ENCODE assay signal across 9 cellular contexts in the genomic region with DNA sequence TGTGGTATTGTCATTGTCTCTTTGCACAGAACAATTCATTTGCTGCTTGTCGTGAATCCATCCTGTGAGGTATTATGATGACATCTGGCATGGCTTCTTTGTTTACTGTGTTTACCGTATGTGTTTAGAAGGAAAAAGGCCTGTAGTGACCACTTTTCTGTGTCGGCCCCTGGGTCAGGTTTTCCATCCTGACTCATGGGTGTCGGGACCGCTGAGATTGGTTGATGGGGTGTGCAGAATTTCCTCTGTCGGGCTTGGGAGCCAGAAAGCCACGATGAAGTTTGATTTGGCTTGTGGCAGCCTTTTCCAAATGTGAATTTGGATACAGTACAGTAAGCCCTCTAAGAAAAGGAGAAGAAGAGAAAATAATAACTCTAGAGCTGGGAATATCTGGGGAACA.
A peak's percentile ranks its signal among the peaks of the same experiment; 100 is the strongest.
DNase-seq lines count a peak whose midpoint lies in the region; ATAC-seq and TF ChIP-seq lines count a peak whose summit lies in the region.
"Had no signal": no experiment of that assay in that cellular context is flagged by ENCODE, and none has a peak within 500 bp of the region (broad histone marks: within the 10 kb centered on the region; RNA-seq: fewer than 3 reads in every experiment).

No MANE protein-coding gene starts in this region.

- peak overlapping the region; percentile 5 for H3K27ac Mint-ChIP-seq in activated T-helper 1 cell treated with anti-CD3 and anti-CD28 coated beads, Interleukin-12 subunit alpha, Interleukin-12 subunit beta, Interleukin-2, Interleukin-4 antibody, amounts not matched to agents 30 ng/mL and 10 ng/mL and 1 ng/mL, durations not matched to agents 14 hours and 24 hours and 36 hours

- POLR2A ChIA-PET in HEK293 (lab: Yijun Ruan, JAX) = no interaction called here

- H3K9ac ChIP-seq in skeletal muscle satellite cell (ENCODE audit: low read depth, low read length) = peak overlapping the region; percentile 73

- no peak for ATAC-seq in GM18909 (IDR thresholded peaks at IDR 0.05; ENCODE audit: poor library complexity, unreplicated experiment)

- CTCF ChIA-PET in HEK293 (lab: Yijun Ruan, JAX) = interaction anchor here (0.7 kb wide), 1 partner anchor 181 kb away, joined by 3 read pairs; no protein-coding TSS in a partner anchor

- peak overlapping the region; percentile 67 for H3K4me2 ChIP-seq in skeletal muscle satellite cell (ENCODE audit: low read length)

- no peaks in the 10 kb centered on the region for H3K9me3 Mint-ChIP-seq in activated T-helper 1 cell treated with anti-CD3 and anti-CD28 coated beads, Interleukin-12 subunit alpha, Interleukin-12 subunit beta, Interleukin-2, Interleukin-4 antibody, amounts not matched to agents 30 ng/mL and 10 ng/mL and 1 ng/mL, durations not matched to agents 14 hours and 24 hours and 36 hours
- H3K9me3 Mint-ChIP-seq: central memory CD8-positive, alpha-beta T cell had no signal

- TF ChIP-seq CTCF in HEK293 (tag by site-specific recombination; IDR thresholded peaks at IDR 0.05) (no peak), left ventricle myocardium inferior (IDR thresholded peaks at IDR 0.05; ENCODE audit: borderline replicate concordance) (no peak)

- peaks cover 5% of the 10 kb centered on the region for H3K36me3 Mint-ChIP-seq in activated T-helper 1 cell treated with anti-CD3 and anti-CD28 coated beads, Interleukin-12 subunit alpha, Interleukin-12 subunit beta, Interleukin-2, Interleukin-4 antibody, amounts not matched to agents 30 ng/mL and 10 ng/mL and 1 ng/mL, durations not matched to agents 14 hours and 24 hours and 36 hours (ENCODE audit: low read depth)

- no peaks in the 10 kb centered on the region for H3K27me3 Mint-ChIP-seq in activated T-helper 1 cell treated with anti-CD3 and anti-CD28 coated beads, Interleukin-12 subunit alpha, Interleukin-12 subunit beta, Interleukin-2, Interleukin-4 antibody, amounts not matched to agents 30 ng/mL and 10 ng/mL and 1 ng/mL, durations not matched to agents 14 hours and 24 hours and 36 hours (ENCODE audit: insufficient read depth)
- H3K27me3 Mint-ChIP-seq: central memory CD8-positive, alpha-beta T cell had no signal

- no peak overlapping the region for H3K4me3 ChIP-seq in HEK293 (ENCODE audit: low read depth, low read length)
- H3K4me3 ChIP-seq in left ventricle myocardium inferior = peak overlapping the region; percentile 18
- peak overlapping the region; percentile 6 for H3K4me3 ChIP-seq in skeletal muscle satellite cell (ENCODE audit: low read length)

- H3K27me3 ChIP-seq in left ventricle myocardium inferior (ENCODE audit: low read depth) = no peaks in the 10 kb centered on the region
- no peaks in the 10 kb centered on the region for H3K27me3 ChIP-seq in skeletal muscle satellite cell (ENCODE audit: control insufficient read depth, insufficient read depth, low read length)

- H3K9me3 ChIP-seq in HEK293 (ENCODE audit: control insufficient read depth, insufficient read depth, low read depth, low read length) (no peaks in the 10 kb centered on the region), left ventricle myocardium inferior (replicated peaks) (no peaks in the 10 kb centered on the region), skeletal muscle satellite cell (replicated peaks; ENCODE audit: low read length) (no peaks in the 10 kb centered on the region)

- peak overlapping the region; percentile 34; the same call in 1 of the 2 replicates for H3K27ac ChIP-seq in HEK293 (ENCODE audit: extremely low read depth, low read depth, low read length)
- peak overlapping the region; percentile 89 for H3K27ac ChIP-seq in left ventricle myocardium inferior (replicated peaks)

- DNase-seq in activated T-helper 1 cell treated with anti-CD3 and anti-CD28 coated beads, Interleukin-12 subunit alpha, Interleukin-12 subunit beta, Interleukin-2, Interleukin-4 antibody, amounts not matched to agents 30 ng/mL and 10 ng/mL and 1 ng/mL, durations not matched to agents 14 hours and 24 hours and 36 hours (ENCODE audit: low spot score) = no peak
- DNase-seq in left ventricle myocardium inferior = no peak
- no peak for DNase-seq in OCI-M1 (lab: John Stamatoyannopoulos, UW)
- DNase-seq in stimulated activated naive CD4-positive, alpha-beta T cell (lab: John Stamatoyannopoulos, UW) = no peak
- no peak for DNase-seq in NCI-H69 (lab: John Stamatoyannopoulos, UW)

- peak overlapping the region; percentile 3 for H3K4me3 Mint-ChIP-seq in activated T-helper 1 cell treated with anti-CD3 and anti-CD28 coated beads, Interleukin-12 subunit alpha, Interleukin-12 subunit beta, Interleukin-2, Interleukin-4 antibody, amounts not matched to agents 30 ng/mL and 10 ng/mL and 1 ng/mL, durations not matched to agents 14 hours and 24 hours and 36 hours
- H3K4me3 Mint-ChIP-seq: central memory CD8-positive, alpha-beta T cell had no signal

- intact Hi-C loops in activated T-helper 1 cell treated with anti-CD3 and anti-CD28 coated beads, Interleukin-12 subunit alpha, Interleukin-12 subunit beta, Interleukin-2, Interleukin-4 antibody, amounts not matched to agents 30 ng/mL and 10 ng/mL and 1 ng/mL, durations not matched to agents 14 hours and 24 hours and 36 hours (cut with micrococcal nuclease) = loop anchor here (2.0 kb wide), 1 partner anchor 16 kb away; no protein-coding TSS in a partner anchor
- intact Hi-C loops in left ventricle myocardium inferior (cut with micrococcal nuclease) = no loop called here

- peaks cover 16% of the 10 kb centered on the region for H3K4me1 ChIP-seq in HEK293 (ENCODE audit: control insufficient read depth, insufficient read depth, low read length)
- peaks cover 76% of the 10 kb centered on the region for H3K4me1 ChIP-seq in left ventricle myocardium inferior
- H3K4me1 ChIP-seq in skeletal muscle satellite cell (ENCODE audit: control insufficient read depth, insufficient read depth, low read length) = peaks cover 80% of the 10 kb centered on the region

- H3K4me1 Mint-ChIP-seq in activated T-helper 1 cell treated with anti-CD3 and anti-CD28 coated beads, Interleukin-12 subunit alpha, Interleukin-12 subunit beta, Interleukin-2, Interleukin-4 antibody, amounts not matched to agents 30 ng/mL and 10 ng/mL and 1 ng/mL, durations not matched to agents 14 hours and 24 hours and 36 hours (ENCODE audit: low read depth) = peaks cover 37% of the 10 kb centered on the region

- H3K36me3 ChIP-seq in HEK293 (ENCODE audit: control insufficient read depth in 2 of 2, insufficient read depth in 1 of 2, low read length in 2 of 2) (no peaks in the 10 kb centered on the region), left ventricle myocardium inferior (no peaks in the 10 kb centered on the region), skeletal muscle satellite cell (ENCODE audit: insufficient read depth, low read length) (peaks cover 5% of the 10 kb centered on the region)

TF ChIP-seq in HEK293, 187 proteins besides CTCF, POLR2A, EP300 and RAD21 (continues in another document):
- TF ChIP-seq ZNF433 (tag by site-specific recombination; IDR thresholded peaks at IDR 0.05; ENCODE audit: low read depth) (no peak), SALL2 (tag by site-specific recombination; IDR thresholded peaks at IDR 0.05; ENCODE audit: borderline replicate concordance) (no peak), ZNF16 (tag by site-specific recombination; IDR thresholded peaks at IDR 0.05; ENCODE audit: low read depth) (no peak), ZBTB10 (tag by site-specific recombination; IDR thresholded peaks at IDR 0.05) (no peak), ZNF629 (tag by site-specific recombination; IDR thresholded peaks at IDR 0.05) (no peak), SCRT1 (tag by site-specific recombination; IDR thresholded peaks at IDR 0.05; ENCODE audit: borderline replicate concordance) (no peak), ZNF596 (tag by site-specific recombination; IDR thresholded peaks at IDR 0.05) (no peak), ZNF624 (tag by site-specific recombination; IDR thresholded peaks at IDR 0.05) (no peak)
- TF ChIP-seq, protein P1, sequence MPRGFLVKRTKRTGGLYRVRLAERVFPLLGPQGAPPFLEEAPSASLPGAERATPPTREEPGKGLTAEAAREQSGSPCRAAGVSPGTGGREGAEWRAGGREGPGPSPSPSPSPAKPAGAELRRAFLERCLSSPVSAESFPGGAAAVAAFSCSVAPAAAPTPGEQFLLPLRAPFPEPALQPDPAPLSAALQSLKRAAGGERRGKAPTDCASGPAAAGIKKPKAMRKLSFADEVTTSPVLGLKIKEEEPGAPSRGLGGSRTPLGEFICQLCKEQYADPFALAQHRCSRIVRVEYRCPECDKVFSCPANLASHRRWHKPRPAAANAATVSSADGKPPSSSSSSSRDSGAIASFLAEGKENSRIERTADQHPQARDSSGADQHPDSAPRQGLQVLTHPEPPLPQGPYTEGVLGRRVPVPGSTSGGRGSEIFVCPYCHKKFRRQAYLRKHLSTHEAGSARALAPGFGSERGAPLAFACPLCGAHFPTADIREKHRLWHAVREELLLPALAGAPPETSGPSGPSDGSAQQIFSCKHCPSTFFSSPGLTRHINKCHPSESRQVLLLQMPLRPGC (tag by site-specific recombination; IDR thresholded peaks at IDR 0.05) = no peak
